In genomic region chr1:211928993-211929637, GRCh38 we compare ENCODE assay signal across 1 cellular context.
TF ChIP-seq lines count a peak whose summit lies in the region.

No MANE protein-coding gene starts in this region.

TF ChIP-seq in K562, 482 proteins besides CTCF, POLR2A, EP300 and RAD21 (continued from another document):
- peak; percentile 77 for TF ChIP-seq IRF9 (tag; IDR thresholded peaks at IDR 0.05)
- 0 out of 2 replicates have a peak, but pooled peaks have one; percentile 29 for TF ChIP-seq SMARCA4 (IDR thresholded peaks at IDR 0.05)
- TF ChIP-seq ATF1 (CRISPR knock-in tag; IDR thresholded peaks at IDR 0.05), result no peak
- TF ChIP-seq ATF1 (tag; IDR thresholded peaks at IDR 0.05), result no peak
- no peak for TF ChIP-seq ZNF780A (CRISPR knock-in tag; IDR thresholded peaks at IDR 0.05)
- TF ChIP-seq ZNF655 (CRISPR knock-in tag; IDR thresholded peaks at IDR 0.05), result no peak
- TF ChIP-seq RFX5 (IDR thresholded peaks at IDR 0.05; ENCODE audit: low read depth, low read length), result no peak
- peak; percentile 75 for TF ChIP-seq ETV1 (tag; conservative IDR thresholded peaks at IDR 0.05; ENCODE audit: low read depth)
- no peak for TF ChIP-seq ZNF174 (CRISPR knock-in tag; IDR thresholded peaks at IDR 0.05)
- no peak for TF ChIP-seq ARID4B (CRISPR knock-in tag; IDR thresholded peaks at IDR 0.05)
- no peak for TF ChIP-seq GABPB1 (CRISPR knock-in tag; IDR thresholded peaks at IDR 0.05)
- TF ChIP-seq ZBTB40 (IDR thresholded peaks at IDR 0.05), result peak; percentile 57
- no peak for TF ChIP-seq ZBTB40 (CRISPR knock-in tag; IDR thresholded peaks at IDR 0.05)
- TF ChIP-seq TBP (optimal IDR thresholded peaks at IDR 0.05; ENCODE audit: low read depth, low read length), result peak; percentile 50
- no peak for TF ChIP-seq SMAD1 (IDR thresholded peaks at IDR 0.05; ENCODE audit: low read depth, low read length, partially characterized antibody)
- TF ChIP-seq ARID2 (IDR thresholded peaks at IDR 0.05), result no peak
- peak; percentile 25; the same call in 1 of the 2 replicates for TF ChIP-seq DMBX1 (CRISPR knock-in tag; IDR thresholded peaks at IDR 0.05; ENCODE audit: borderline replicate concordance)
- TF ChIP-seq CEBPG (CRISPR knock-in tag; IDR thresholded peaks at IDR 0.05), result peak; percentile 91
- TF ChIP-seq CEBPG (tag; conservative IDR thresholded peaks at IDR 0.05 in 1 of 2, IDR thresholded peaks at IDR 0.05 in 1 of 2), result peak; percentile 95 to 97
